21 cellular contexts compared by ENCODE assay signal in the genomic region with DNA sequence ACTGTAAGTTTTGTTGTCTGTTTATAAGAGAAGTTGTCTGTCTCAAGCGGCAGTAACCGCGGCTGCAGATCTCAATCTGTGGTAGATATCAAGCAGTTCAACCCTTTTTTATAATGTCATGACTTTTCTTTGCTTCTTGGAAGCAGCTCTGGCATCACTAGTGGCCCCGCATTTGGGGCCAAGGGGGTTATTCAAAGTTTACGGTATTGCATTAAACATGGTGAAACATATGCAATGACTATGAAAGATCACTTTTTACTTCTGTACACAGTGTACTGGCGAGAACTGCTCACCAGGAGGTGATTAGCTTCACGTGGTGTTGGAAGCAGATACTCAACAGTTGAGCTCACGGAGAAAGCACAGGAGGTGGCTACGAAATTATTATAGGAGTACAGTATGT. TPM values are rescaled to one million over a fixed set of nuclear protein-coding genes. Genes with fewer than 3 reads are reported as not detected.
DNase-seq lines count a peak whose midpoint lies in the region; ATAC-seq, FAIRE-seq and TF ChIP-seq lines count a peak whose summit lies in the region.
"Had no signal": no experiment of that assay in that cellular context is flagged by ENCODE, and none has a peak within 500 bp of the region (broad histone marks: within the 10 kb centered on the region; RNA-seq: fewer than 3 reads in every experiment).

No MANE protein-coding gene starts in this region.

- ATAC-seq in Right ventricle myocardium superior (ENCODE audit: poor library complexity) (no peak), mucosa of descending colon (no peak)
- ATAC-seq: CD8-positive, alpha-beta T cell had no signal

- intact Hi-C loops in Right ventricle myocardium superior (cut with DNase I) (loop anchor here (5.0 kb wide), 2 partner anchors 114 to 144 kb away; no protein-coding TSS in a partner anchor), mucosa of descending colon (cut with DNase I, micrococcal nuclease) (loop anchor here in 1 of 2 donors (10.0 kb wide), 1 partner anchor 141 kb away; the partner anchor contains the start of gene KRTDAP)

- no peak for FAIRE-seq in frontal cortex (lab: Jason Lieb, UNC)
- FAIRE-seq: colon had no signal

- no peak overlapping the region for H3K27ac ChIP-seq in cardiac muscle cell
- H3K27ac ChIP-seq: neural progenitor cell, suprapubic skin had no signal

- H3K4me3 ChIP-seq in cardiac muscle cell (no peak overlapping the region), mucosa of descending colon (no peak overlapping the region)
- H3K4me3 ChIP-seq: neural progenitor cell, suprapubic skin had no signal

- H3K9me3 ChIP-seq in cardiac muscle cell (ENCODE audit: low read depth): no peaks in the 10 kb centered on the region
- no peaks in the 10 kb centered on the region for H3K9me3 ChIP-seq in mucosa of descending colon
- H3K9me3 ChIP-seq: suprapubic skin had no signal

- DNase-seq in cardiac muscle cell (ENCODE audit: low read depth in 1 of 2, low spot score in 1 of 2): peak in 1 of 2 donors; percentile 70
- no peak for DNase-seq in Right ventricle myocardium superior
- peak; percentile 64 for DNase-seq in amniotic epithelial cell (ENCODE audit: low read depth)
- DNase-seq in left kidney (ENCODE audit: low read depth, low spot score): peak; percentile 0
- no peak for DNase-seq in hepatic stellate cell (ENCODE audit: low spot score)
- DNase-seq in mucosa of descending colon: no peak
- no peak for DNase-seq in COR-L47 (lab: John Stamatoyannopoulos, UW)
- no peak for DNase-seq in frontal cortex (ENCODE audit: low spot score in 2 of 2)
- DNase-seq: activated CD4-positive, alpha-beta T cell treated with anti-CD3 and anti-CD28 coated beads for 48 hours; activated naive CD4-positive, alpha-beta T cell treated with anti-CD3 and anti-CD28 coated beads, Interleukin-2, amount 50 U/mL, for 16 hours; activated T-cell treated with anti-CD3 and anti-CD28 coated beads for 4 hours; CD8-positive, alpha-beta T cell; DMS79; HCEC 1CT; stimulated activated CD4-positive, alpha-beta T cell treated with anti-CD3 and anti-CD28 coated beads, Interleukin-12 subunit alpha, Interleukin-12 subunit beta, amount 100 ng/mL, for 4 hours had no signal

- H3K4me1 ChIP-seq in cardiac muscle cell (ENCODE audit: low read depth) (no peaks in the 10 kb centered on the region), mucosa of descending colon (ENCODE audit: low read depth) (no peaks in the 10 kb centered on the region)
- H3K4me1 ChIP-seq: neural progenitor cell had no signal

- TF ChIP-seq CTCF in cardiac muscle cell (IDR thresholded peaks at IDR 0.05; ENCODE audit: low read depth, low read length): peak; percentile 30
- no peak for TF ChIP-seq CTCF in mucosa of descending colon (IDR thresholded peaks at IDR 0.05)

- no peaks in the 10 kb centered on the region for H3K36me3 ChIP-seq in cardiac muscle cell
- no peaks in the 10 kb centered on the region for H3K36me3 ChIP-seq in mucosa of descending colon (ENCODE audit: low read depth)
- H3K36me3 ChIP-seq: neural progenitor cell, suprapubic skin had no signal

- no peaks in the 10 kb centered on the region for H3K27me3 ChIP-seq in cardiac muscle cell

RNA-seq across cellular contexts. Expression of gene FFAR3, which starts 4.6 kb away (rescaled TPM):
- total RNA-seq in cardiac muscle cell (0.21 TPM in 1 of 2 replicates, not detected in the other), Right ventricle myocardium superior (not detected), mucosa of descending colon (1 to 10 TPM in 1 of 3 donors, not detected in 2; 1.5 TPM), frontal cortex (not detected)
- polyA plus RNA-seq in cardiac muscle cell: not detected in 2 replicates
- total RNA-seq: CD8-positive, alpha-beta T cell; kidney epithelial cell; MCF 10A; pulmonary artery endothelial cell; suprapubic skin had no signal

RNA-seq across cellular contexts. Expression of gene FFAR1, which starts 5.9 kb away (rescaled TPM):
- total RNA-seq in cardiac muscle cell (not detected in 2 replicates), Right ventricle myocardium superior (not detected), mucosa of descending colon (not detected), frontal cortex (not detected)
- 0.11 TPM in 1 of 2 replicates, not detected in the other for polyA plus RNA-seq in cardiac muscle cell
- total RNA-seq: MCF 10A, pulmonary artery endothelial cell, suprapubic skin had no signal

RNA-seq across cellular contexts. Expression of gene GPR42, which starts 17.2 kb away (rescaled TPM):
- total RNA-seq in cardiac muscle cell (0.33 and 0.42 TPM in 2 replicates), Right ventricle myocardium superior (not detected), mucosa of descending colon (under 1 TPM in 1 of 3 donors, not detected in 2; 0.32 TPM), frontal cortex (not detected)
- polyA plus RNA-seq in cardiac muscle cell: 0.32 TPM in 1 of 2 replicates, not detected in the other
- total RNA-seq: CD8-positive, alpha-beta T cell; kidney epithelial cell; MCF 10A; pulmonary artery endothelial cell; suprapubic skin had no signal

RNA-seq across cellular contexts. Expression of gene CD22, which starts 24.6 kb away (rescaled TPM):
- total RNA-seq in cardiac muscle cell (0.28 and 0.51 TPM in 2 replicates), Right ventricle myocardium superior (0.56 TPM), mucosa of descending colon (1 to 10 TPM; 2.2 to 5.7 (median 4.1) TPM), frontal cortex (not detected)
- 0.50 TPM in 1 of 2 replicates, not detected in the other for polyA plus RNA-seq in cardiac muscle cell
- total RNA-seq: pulmonary artery endothelial cell, suprapubic skin had no signal

Comparison
In these comparisons a context has a peak if more than half of its experiments do, and no peak if none do; other contexts are left out.
1. DNase-seq: peak in amniotic epithelial cell (single experiment) and left kidney (single experiment); none in Right ventricle myocardium superior (single experiment), hepatic stellate cell (single experiment), mucosa of descending colon (0 of 3), COR-L47 (single experiment) and frontal cortex (0 of 2).